Comparison of ENCODE assay signal across 1 cellular context in the genomic region with DNA sequence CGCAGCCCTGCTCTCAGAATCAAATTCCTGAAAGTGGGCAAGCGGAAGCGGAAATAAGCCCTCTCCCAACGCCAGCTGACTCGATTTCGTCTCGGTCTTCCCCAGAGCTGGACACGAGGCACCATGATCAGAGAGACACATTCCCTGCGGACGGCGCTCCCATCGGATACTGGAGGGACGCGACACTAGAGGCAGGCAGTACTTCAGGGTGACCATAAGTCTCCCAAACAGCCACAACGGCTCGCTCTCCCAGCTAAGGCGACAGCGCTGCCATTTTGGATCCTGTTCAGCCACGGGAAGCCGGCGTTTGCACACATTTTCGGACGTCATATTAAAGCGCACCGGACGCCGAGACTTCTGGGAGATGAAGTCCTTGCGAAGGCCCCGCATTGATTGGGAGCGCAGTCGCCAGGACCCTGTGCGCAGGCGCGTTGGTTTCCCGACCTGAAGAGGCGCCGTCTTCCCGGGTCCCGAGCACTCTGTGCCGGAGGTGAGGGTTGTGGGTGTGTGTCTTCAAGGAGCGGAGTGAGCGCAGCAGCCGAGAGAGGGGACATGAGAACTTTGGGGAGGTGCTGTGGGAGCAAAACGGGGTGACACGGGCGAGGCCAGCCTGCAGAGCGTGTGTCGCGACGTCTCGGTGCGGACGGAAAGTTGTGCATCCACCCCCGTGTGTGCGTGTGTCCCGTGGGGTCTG.
TF ChIP-seq lines count a peak whose summit lies in the region.

A gene (plus strand): TSS at position 439 of the 694 bp plus-strand sequence. CDS start 10,418 bp downstream, outside the sequence.

TF ChIP-seq in HepG2, 621 proteins besides CTCF, POLR2A, EP300 and RAD21 (continued from another document and continues in another):
- TF ChIP-seq, protein P1, sequence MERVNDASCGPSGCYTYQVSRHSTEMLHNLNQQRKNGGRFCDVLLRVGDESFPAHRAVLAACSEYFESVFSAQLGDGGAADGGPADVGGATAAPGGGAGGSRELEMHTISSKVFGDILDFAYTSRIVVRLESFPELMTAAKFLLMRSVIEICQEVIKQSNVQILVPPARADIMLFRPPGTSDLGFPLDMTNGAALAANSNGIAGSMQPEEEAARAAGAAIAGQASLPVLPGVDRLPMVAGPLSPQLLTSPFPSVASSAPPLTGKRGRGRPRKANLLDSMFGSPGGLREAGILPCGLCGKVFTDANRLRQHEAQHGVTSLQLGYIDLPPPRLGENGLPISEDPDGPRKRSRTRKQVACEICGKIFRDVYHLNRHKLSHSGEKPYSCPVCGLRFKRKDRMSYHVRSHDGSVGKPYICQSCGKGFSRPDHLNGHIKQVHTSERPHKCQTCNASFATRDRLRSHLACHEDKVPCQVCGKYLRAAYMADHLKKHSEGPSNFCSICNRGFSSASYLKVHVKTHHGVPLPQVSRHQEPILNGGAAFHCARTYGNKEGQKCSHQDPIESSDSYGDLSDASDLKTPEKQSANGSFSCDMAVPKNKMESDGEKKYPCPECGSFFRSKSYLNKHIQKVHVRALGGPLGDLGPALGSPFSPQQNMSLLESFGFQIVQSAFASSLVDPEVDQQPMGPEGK (CRISPR knock-in tag; IDR thresholded peaks at IDR 0.05) = peak; percentile 23; the same call in 1 of the 2 replicates
- TF ChIP-seq KLF15 (CRISPR knock-in tag; IDR thresholded peaks at IDR 0.05; ENCODE audit: borderline replicate concordance) (no peak), ZNF256 (CRISPR knock-in tag; conservative IDR thresholded peaks at IDR 0.05) (0 out of 2 replicates have a peak, but pooled peaks have one; percentile 36), ZNF33B (CRISPR knock-in tag; IDR thresholded peaks at IDR 0.05) (peak; percentile 51; the same call in 1 of the 2 replicates), ARHGAP35 (CRISPR knock-in tag; IDR thresholded peaks at IDR 0.05; ENCODE audit: borderline replicate concordance) (no peak; the same call in 1 of the 2 replicates), FOSL1 (CRISPR knock-in tag; IDR thresholded peaks at IDR 0.05; ENCODE audit: borderline replicate concordance) (no peak), HIVEP1 (CRISPR knock-in tag; IDR thresholded peaks at IDR 0.05) (no peak), SP140L (CRISPR knock-in tag; IDR thresholded peaks at IDR 0.05; ENCODE audit: borderline replicate concordance) (0 out of 2 replicates have a peak, but pooled peaks have one; percentile 25), GATA4 (IDR thresholded peaks at IDR 0.05; ENCODE audit: borderline replicate concordance, low read depth) (peak; percentile 62; the same call in 1 of the 2 replicates), ZSCAN20 (CRISPR knock-in tag; IDR thresholded peaks at IDR 0.05; ENCODE audit: borderline replicate concordance) (no peak; the same call in 1 of the 2 replicates), KDM5A (IDR thresholded peaks at IDR 0.05; ENCODE audit: borderline replicate concordance, low read length) (peak; percentile 98), HNF4G (IDR thresholded peaks at IDR 0.05; ENCODE audit: borderline replicate concordance, low read depth, low read length) (no peak), HNF4G (CRISPR knock-in tag; IDR thresholded peaks at IDR 0.05; ENCODE audit: borderline replicate concordance, low read depth) (peak; percentile 23; the same call in 1 of the 2 replicates), ZFP62 (CRISPR knock-in tag; IDR thresholded peaks at IDR 0.05) (no peak), POLR2G (IDR thresholded peaks at IDR 0.05; ENCODE audit: low read depth, low read length) (peak; percentile 98), TMF1 (CRISPR knock-in tag; IDR thresholded peaks at IDR 0.05; ENCODE audit: low read depth) (peak; percentile 28; the same call in 1 of the 2 replicates), REPIN1 (CRISPR knock-in tag; IDR thresholded peaks at IDR 0.05; ENCODE audit: borderline replicate concordance, low read depth) (peak; percentile 94), ZNF549 (CRISPR knock-in tag; IDR thresholded peaks at IDR 0.05) (no peak), ZNF10 (CRISPR knock-in tag; IDR thresholded peaks at IDR 0.05; ENCODE audit: borderline replicate concordance, low read depth) (no peak; the same call in 1 of the 2 replicates), ELF4 (CRISPR knock-in tag; IDR thresholded peaks at IDR 0.05; ENCODE audit: borderline replicate concordance) (peak; percentile 96), ATF1 (CRISPR knock-in tag; IDR thresholded peaks at IDR 0.05) (peak; percentile 99), FOXA1 (IDR thresholded peaks at IDR 0.05) (no peak), FOXA1 (CRISPR knock-in tag; IDR thresholded peaks at IDR 0.05) (peak; percentile 8; the same call in 1 of the 2 replicates), ZNF839 (CRISPR knock-in tag; IDR thresholded peaks at IDR 0.05; ENCODE audit: borderline replicate concordance) (peak; percentile 35; the same call in 1 of the 2 replicates), KDM3A (CRISPR knock-in tag; IDR thresholded peaks at IDR 0.05; ENCODE audit: low read depth) (peak; percentile 96; the same call in 1 of the 2 replicates), ZNF44 (CRISPR knock-in tag; IDR thresholded peaks at IDR 0.05) (peak; percentile 96; the same call in 1 of the 2 replicates), ZBTB7B (CRISPR knock-in tag; IDR thresholded peaks at IDR 0.05) (0 out of 2 replicates have a peak, but pooled peaks have one; percentile 12), NFE2 (CRISPR knock-in tag; IDR thresholded peaks at IDR 0.05) (no peak)
- TF ChIP-seq, protein P2, sequence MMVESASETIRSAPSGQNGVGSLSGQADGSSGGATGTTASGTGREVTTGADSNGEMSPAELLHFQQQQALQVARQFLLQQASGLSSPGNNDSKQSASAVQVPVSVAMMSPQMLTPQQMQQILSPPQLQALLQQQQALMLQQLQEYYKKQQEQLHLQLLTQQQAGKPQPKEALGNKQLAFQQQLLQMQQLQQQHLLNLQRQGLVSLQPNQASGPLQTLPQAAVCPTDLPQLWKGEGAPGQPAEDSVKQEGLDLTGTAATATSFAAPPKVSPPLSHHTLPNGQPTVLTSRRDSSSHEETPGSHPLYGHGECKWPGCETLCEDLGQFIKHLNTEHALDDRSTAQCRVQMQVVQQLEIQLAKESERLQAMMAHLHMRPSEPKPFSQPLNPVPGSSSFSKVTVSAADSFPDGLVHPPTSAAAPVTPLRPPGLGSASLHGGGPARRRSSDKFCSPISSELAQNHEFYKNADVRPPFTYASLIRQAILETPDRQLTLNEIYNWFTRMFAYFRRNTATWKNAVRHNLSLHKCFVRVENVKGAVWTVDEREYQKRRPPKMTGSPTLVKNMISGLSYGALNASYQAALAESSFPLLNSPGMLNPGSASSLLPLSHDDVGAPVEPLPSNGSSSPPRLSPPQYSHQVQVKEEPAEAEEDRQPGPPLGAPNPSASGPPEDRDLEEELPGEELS (CRISPR knock-in tag; IDR thresholded peaks at IDR 0.05) = peak; percentile 65
- TF ChIP-seq, protein P3, sequence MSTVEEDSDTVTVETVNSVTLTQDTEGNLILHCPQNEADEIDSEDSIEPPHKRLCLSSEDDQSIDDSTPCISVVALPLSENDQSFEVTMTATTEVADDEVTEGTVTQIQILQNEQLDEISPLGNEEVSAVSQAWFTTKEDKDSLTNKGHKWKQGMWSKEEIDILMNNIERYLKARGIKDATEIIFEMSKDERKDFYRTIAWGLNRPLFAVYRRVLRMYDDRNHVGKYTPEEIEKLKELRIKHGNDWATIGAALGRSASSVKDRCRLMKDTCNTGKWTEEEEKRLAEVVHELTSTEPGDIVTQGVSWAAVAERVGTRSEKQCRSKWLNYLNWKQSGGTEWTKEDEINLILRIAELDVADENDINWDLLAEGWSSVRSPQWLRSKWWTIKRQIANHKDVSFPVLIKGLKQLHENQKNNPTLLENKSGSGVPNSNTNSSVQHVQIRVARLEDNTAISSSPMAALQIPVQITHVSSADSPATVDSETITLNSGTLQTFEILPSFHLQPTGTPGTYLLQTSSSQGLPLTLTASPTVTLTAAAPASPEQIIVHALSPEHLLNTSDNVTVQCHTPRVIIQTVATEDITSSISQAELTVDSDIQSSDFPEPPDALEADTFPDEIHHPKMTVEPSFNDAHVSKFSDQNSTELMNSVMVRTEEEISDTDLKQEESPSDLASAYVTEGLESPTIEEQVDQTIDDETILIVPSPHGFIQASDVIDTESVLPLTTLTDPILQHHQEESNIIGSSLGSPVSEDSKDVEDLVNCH (CRISPR knock-in tag; IDR thresholded peaks at IDR 0.05) = no peak
- TF ChIP-seq, protein P4, sequence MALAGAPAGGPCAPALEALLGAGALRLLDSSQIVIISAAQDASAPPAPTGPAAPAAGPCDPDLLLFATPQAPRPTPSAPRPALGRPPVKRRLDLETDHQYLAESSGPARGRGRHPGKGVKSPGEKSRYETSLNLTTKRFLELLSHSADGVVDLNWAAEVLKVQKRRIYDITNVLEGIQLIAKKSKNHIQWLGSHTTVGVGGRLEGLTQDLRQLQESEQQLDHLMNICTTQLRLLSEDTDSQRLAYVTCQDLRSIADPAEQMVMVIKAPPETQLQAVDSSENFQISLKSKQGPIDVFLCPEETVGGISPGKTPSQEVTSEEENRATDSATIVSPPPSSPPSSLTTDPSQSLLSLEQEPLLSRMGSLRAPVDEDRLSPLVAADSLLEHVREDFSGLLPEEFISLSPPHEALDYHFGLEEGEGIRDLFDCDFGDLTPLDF (CRISPR knock-in tag; IDR thresholded peaks at IDR 0.05) = no peak; the same call in 1 of the 2 replicates
- TF ChIP-seq, protein P5, sequence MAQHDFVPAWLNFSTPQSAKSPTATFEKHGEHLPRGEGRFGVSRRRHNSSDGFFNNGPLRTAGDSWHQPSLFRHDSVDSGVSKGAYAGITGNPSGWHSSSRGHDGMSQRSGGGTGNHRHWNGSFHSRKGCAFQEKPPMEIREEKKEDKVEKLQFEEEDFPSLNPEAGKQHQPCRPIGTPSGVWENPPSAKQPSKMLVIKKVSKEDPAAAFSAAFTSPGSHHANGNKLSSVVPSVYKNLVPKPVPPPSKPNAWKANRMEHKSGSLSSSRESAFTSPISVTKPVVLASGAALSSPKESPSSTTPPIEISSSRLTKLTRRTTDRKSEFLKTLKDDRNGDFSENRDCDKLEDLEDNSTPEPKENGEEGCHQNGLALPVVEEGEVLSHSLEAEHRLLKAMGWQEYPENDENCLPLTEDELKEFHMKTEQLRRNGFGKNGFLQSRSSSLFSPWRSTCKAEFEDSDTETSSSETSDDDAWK (CRISPR knock-in tag; IDR thresholded peaks at IDR 0.05) = no peak
- TF ChIP-seq, protein P6, sequence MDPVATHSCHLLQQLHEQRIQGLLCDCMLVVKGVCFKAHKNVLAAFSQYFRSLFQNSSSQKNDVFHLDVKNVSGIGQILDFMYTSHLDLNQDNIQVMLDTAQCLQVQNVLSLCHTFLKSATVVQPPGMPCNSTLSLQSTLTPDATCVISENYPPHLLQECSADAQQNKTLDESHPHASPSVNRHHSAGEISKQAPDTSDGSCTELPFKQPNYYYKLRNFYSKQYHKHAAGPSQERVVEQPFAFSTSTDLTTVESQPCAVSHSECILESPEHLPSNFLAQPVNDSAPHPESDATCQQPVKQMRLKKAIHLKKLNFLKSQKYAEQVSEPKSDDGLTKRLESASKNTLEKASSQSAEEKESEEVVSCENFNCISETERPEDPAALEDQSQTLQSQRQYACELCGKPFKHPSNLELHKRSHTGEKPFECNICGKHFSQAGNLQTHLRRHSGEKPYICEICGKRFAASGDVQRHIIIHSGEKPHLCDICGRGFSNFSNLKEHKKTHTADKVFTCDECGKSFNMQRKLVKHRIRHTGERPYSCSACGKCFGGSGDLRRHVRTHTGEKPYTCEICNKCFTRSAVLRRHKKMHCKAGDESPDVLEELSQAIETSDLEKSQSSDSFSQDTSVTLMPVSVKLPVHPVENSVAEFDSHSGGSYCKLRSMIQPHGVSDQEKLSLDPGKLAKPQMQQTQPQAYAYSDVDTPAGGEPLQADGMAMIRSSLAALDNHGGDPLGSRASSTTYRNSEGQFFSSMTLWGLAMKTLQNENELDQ (CRISPR knock-in tag; IDR thresholded peaks at IDR 0.05; ENCODE audit: borderline replicate concordance) = no peak; the same call in 1 of the 2 replicates
- TF ChIP-seq, protein P7, sequence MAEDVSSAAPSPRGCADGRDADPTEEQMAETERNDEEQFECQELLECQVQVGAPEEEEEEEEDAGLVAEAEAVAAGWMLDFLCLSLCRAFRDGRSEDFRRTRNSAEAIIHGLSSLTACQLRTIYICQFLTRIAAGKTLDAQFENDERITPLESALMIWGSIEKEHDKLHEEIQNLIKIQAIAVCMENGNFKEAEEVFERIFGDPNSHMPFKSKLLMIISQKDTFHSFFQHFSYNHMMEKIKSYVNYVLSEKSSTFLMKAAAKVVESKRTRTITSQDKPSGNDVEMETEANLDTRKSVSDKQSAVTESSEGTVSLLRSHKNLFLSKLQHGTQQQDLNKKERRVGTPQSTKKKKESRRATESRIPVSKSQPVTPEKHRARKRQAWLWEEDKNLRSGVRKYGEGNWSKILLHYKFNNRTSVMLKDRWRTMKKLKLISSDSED (CRISPR knock-in tag; IDR thresholded peaks at IDR 0.05) = no peak
- TF ChIP-seq, protein P8, sequence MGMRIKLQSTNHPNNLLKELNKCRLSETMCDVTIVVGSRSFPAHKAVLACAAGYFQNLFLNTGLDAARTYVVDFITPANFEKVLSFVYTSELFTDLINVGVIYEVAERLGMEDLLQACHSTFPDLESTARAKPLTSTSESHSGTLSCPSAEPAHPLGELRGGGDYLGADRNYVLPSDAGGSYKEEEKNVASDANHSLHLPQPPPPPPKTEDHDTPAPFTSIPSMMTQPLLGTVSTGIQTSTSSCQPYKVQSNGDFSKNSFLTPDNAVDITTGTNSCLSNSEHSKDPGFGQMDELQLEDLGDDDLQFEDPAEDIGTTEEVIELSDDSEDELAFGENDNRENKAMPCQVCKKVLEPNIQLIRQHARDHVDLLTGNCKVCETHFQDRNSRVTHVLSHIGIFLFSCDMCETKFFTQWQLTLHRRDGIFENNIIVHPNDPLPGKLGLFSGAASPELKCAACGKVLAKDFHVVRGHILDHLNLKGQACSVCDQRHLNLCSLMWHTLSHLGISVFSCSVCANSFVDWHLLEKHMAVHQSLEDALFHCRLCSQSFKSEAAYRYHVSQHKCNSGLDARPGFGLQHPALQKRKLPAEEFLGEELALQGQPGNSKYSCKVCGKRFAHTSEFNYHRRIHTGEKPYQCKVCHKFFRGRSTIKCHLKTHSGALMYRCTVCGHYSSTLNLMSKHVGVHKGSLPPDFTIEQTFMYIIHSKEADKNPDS (CRISPR knock-in tag; IDR thresholded peaks at IDR 0.05) = no peak; the same call in 1 of the 2 replicates
